In the genomic region with DNA sequence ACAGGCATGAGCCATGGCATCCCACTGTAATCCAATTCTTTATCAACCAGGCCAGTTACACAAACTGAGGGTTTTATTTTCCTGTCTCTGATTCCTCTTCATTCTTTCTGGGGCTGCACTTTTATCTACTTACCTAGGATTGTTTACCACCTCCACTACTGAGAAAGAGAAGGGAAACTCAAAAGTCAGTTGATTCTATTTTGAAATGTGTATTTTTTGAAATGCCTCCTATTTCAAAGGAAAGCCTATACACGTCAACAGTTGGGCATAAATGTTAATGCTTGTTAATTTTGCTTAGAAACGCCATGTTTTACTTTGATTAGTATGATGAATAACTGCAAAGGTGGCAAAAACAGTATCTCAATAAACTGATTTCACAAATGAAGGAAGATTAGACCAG, we compare ENCODE assay signal across 23 cellular contexts.
A peak's percentile ranks its signal among the peaks of the same experiment; 100 is the strongest.
DNase-seq lines count a peak whose midpoint lies in the region; ATAC-seq and TF ChIP-seq lines count a peak whose summit lies in the region.
"Had no signal": no experiment of that assay in that cellular context is flagged by ENCODE, and none has a peak within 500 bp of the region (broad histone marks: within the 10 kb centered on the region; RNA-seq: fewer than 3 reads in every experiment).

No MANE protein-coding gene starts in this region.

- H3K9me3 Mint-ChIP-seq in activated CD4-positive, alpha-beta T cell treated with anti-CD3 and anti-CD28 coated beads, Interleukin-2, amount 10 ng/mL, durations not matched to agents 7 days and 5 days, result no peaks in the 10 kb centered on the region
- no peaks in the 10 kb centered on the region for H3K9me3 Mint-ChIP-seq in activated CD4-positive, alpha-beta T cell treated with anti-CD3 and anti-CD28 coated beads for 36 hours (ENCODE audit: low read depth)
- H3K9me3 Mint-ChIP-seq in activated naive CD8-positive, alpha-beta T cell (ENCODE audit: low read depth), result no peaks in the 10 kb centered on the region
- no peaks in the 10 kb centered on the region for H3K9me3 Mint-ChIP-seq in activated naive CD8-positive, alpha-beta T cell treated with anti-CD3 and anti-CD28 coated beads, Interleukin-2, amount 50 U/mL, for 24 hours
- H3K9me3 Mint-ChIP-seq in T-cell (no peaks in the 10 kb centered on the region), nephron progenitor cell (no peaks in the 10 kb centered on the region)

- peaks cover 65% of the 10 kb centered on the region for H3K4me1 Mint-ChIP-seq in activated CD4-positive, alpha-beta T cell treated with anti-CD3 and anti-CD28 coated beads, Interleukin-2, amount 10 ng/mL, durations not matched to agents 7 days and 5 days
- H3K4me1 Mint-ChIP-seq in activated CD4-positive, alpha-beta T cell treated with anti-CD3 and anti-CD28 coated beads for 36 hours, result peaks cover 70% of the 10 kb centered on the region
- peaks cover 74% of the 10 kb centered on the region for H3K4me1 Mint-ChIP-seq in activated naive CD8-positive, alpha-beta T cell (ENCODE audit: low read depth)
- peaks cover 60% of the 10 kb centered on the region for H3K4me1 Mint-ChIP-seq in activated naive CD8-positive, alpha-beta T cell treated with anti-CD3 and anti-CD28 coated beads, Interleukin-2, amount 50 U/mL, for 24 hours
- peaks cover 73 to 80% (median 79%) of the 10 kb centered on the region in 3 donors for H3K4me1 Mint-ChIP-seq in T-cell
- H3K4me1 Mint-ChIP-seq in nephron progenitor cell, result peaks cover 62% of the 10 kb centered on the region

- peaks cover 28% of the 10 kb centered on the region for H3K36me3 Mint-ChIP-seq in activated CD4-positive, alpha-beta T cell treated with anti-CD3 and anti-CD28 coated beads, Interleukin-2, amount 10 ng/mL, durations not matched to agents 7 days and 5 days (ENCODE audit: low read depth)
- H3K36me3 Mint-ChIP-seq in activated CD4-positive, alpha-beta T cell treated with anti-CD3 and anti-CD28 coated beads for 36 hours (ENCODE audit: low read depth), result peaks cover 6% of the 10 kb centered on the region
- H3K36me3 Mint-ChIP-seq in activated naive CD8-positive, alpha-beta T cell, result peaks cover 7% of the 10 kb centered on the region
- H3K36me3 Mint-ChIP-seq in activated naive CD8-positive, alpha-beta T cell treated with anti-CD3 and anti-CD28 coated beads, Interleukin-2, amount 50 U/mL, for 24 hours (ENCODE audit: low read depth), result peaks cover 6% of the 10 kb centered on the region
- H3K36me3 Mint-ChIP-seq in T-cell (peaks cover 4% of the 10 kb centered on the region), nephron progenitor cell (ENCODE audit: low read depth) (peaks cover 32% of the 10 kb centered on the region)

- no peak for ATAC-seq in activated CD4-positive, alpha-beta T cell treated with anti-CD3 and anti-CD28 coated beads for 36 hours
- ATAC-seq in activated naive CD8-positive, alpha-beta T cell treated with anti-CD3 and anti-CD28 coated beads, Interleukin-2, amount 50 U/mL, for 24 hours, result no peak
- peak in 1 of 4 experiments; percentile 26 for ATAC-seq in T-cell (replicated peaks in 1 of 4)
- ATAC-seq in HG03439 (IDR thresholded peaks at IDR 0.05; ENCODE audit: unreplicated experiment), result no peak
- ATAC-seq in GM19467 (IDR thresholded peaks at IDR 0.05; ENCODE audit: unreplicated experiment), result no peak
- ATAC-seq: HepG2, K562 had no signal

- TF ChIP-seq CTCF in nephron progenitor cell (IDR thresholded peaks at IDR 0.05), result no peak

- CTCF ChIA-PET in activated CD4-positive, alpha-beta T cell treated with anti-CD3 and anti-CD28 coated beads, Interleukin-2, amount 10 ng/mL, durations not matched to agents 7 days and 5 days (lab: Charles Lee), result no interaction called here
- CTCF ChIA-PET in activated CD4-positive, alpha-beta T cell treated with anti-CD3 and anti-CD28 coated beads for 36 hours (lab: Charles Lee), result no interaction called here
- CTCF ChIA-PET in T-cell (lab: Charles Lee), result interaction anchor here in 1 of 2 donors (0.6 kb wide), 1 partner anchor 353 kb away, joined by 4 read pairs; no protein-coding TSS in a partner anchor

- POLR2A ChIA-PET in activated CD4-positive, alpha-beta T cell treated with anti-CD3 and anti-CD28 coated beads, Interleukin-2, amount 10 ng/mL, durations not matched to agents 7 days and 5 days (lab: Charles Lee), result no interaction called here
- POLR2A ChIA-PET in activated CD4-positive, alpha-beta T cell treated with anti-CD3 and anti-CD28 coated beads for 36 hours (lab: Charles Lee), result no interaction called here
- POLR2A ChIA-PET in T-cell (lab: Charles Lee), result no interaction called here

- no peaks in the 10 kb centered on the region for H3K27me3 Mint-ChIP-seq in activated CD4-positive, alpha-beta T cell treated with anti-CD3 and anti-CD28 coated beads, Interleukin-2, amount 10 ng/mL, durations not matched to agents 7 days and 5 days
- no peaks in the 10 kb centered on the region for H3K27me3 Mint-ChIP-seq in activated CD4-positive, alpha-beta T cell treated with anti-CD3 and anti-CD28 coated beads for 36 hours
- H3K27me3 Mint-ChIP-seq in activated naive CD8-positive, alpha-beta T cell, result no peaks in the 10 kb centered on the region
- no peaks in the 10 kb centered on the region for H3K27me3 Mint-ChIP-seq in activated naive CD8-positive, alpha-beta T cell treated with anti-CD3 and anti-CD28 coated beads, Interleukin-2, amount 50 U/mL, for 24 hours
- H3K27me3 Mint-ChIP-seq in T-cell, result no peaks in the 10 kb centered on the region
- H3K27me3 Mint-ChIP-seq in nephron progenitor cell (ENCODE audit: low read depth, poor library complexity), result peaks cover 3% of the 10 kb centered on the region

- H3K4me3 Mint-ChIP-seq in activated CD4-positive, alpha-beta T cell treated with anti-CD3 and anti-CD28 coated beads, Interleukin-2, amount 10 ng/mL, durations not matched to agents 7 days and 5 days, result no peak overlapping the region
- H3K4me3 Mint-ChIP-seq in activated CD4-positive, alpha-beta T cell treated with anti-CD3 and anti-CD28 coated beads for 36 hours, result no peak overlapping the region
- H3K4me3 Mint-ChIP-seq in activated naive CD8-positive, alpha-beta T cell, result no peak overlapping the region
- no peak overlapping the region for H3K4me3 Mint-ChIP-seq in activated naive CD8-positive, alpha-beta T cell treated with anti-CD3 and anti-CD28 coated beads, Interleukin-2, amount 50 U/mL, for 24 hours
- H3K4me3 Mint-ChIP-seq in T-cell (peak overlapping the region in 1 of 3 donors; percentile 22), nephron progenitor cell (no peak overlapping the region)

- DNase-seq in activated CD4-positive, alpha-beta T cell treated with anti-CD3 and anti-CD28 coated beads, Interleukin-2, amount 10 ng/mL, durations not matched to agents 7 days and 5 days, result no peak
- DNase-seq in activated CD4-positive, alpha-beta T cell treated with anti-CD3 and anti-CD28 coated beads for 36 hours, result no peak
- no peak for DNase-seq in activated naive CD8-positive, alpha-beta T cell treated with anti-CD3 and anti-CD28 coated beads, Interleukin-2, amount 50 U/mL, for 24 hours
- DNase-seq in T-cell (no peak), nephron progenitor cell (no peak)
- DNase-seq: AML-193, C1 segment of cervical spinal cord, EL, GF-D8, MM.1S, NCI-H1092, NCI-H1436 treated with DMSO at 0.1 percent for 48 hours, NCI-H2029, NCI-H2227 treated with DMSO at 0.1 percent for 48 hours, NCI-H510A, PC-9, RPMI8226, SHP77 treated with DMSO at 0.1 percent for 48 hours had no signal

- peak overlapping the region; percentile 33 for H3K27ac Mint-ChIP-seq in activated CD4-positive, alpha-beta T cell treated with anti-CD3 and anti-CD28 coated beads, Interleukin-2, amount 10 ng/mL, durations not matched to agents 7 days and 5 days
- H3K27ac Mint-ChIP-seq in activated CD4-positive, alpha-beta T cell treated with anti-CD3 and anti-CD28 coated beads for 36 hours, result no peak overlapping the region
- H3K27ac Mint-ChIP-seq in activated naive CD8-positive, alpha-beta T cell, result peak overlapping the region; percentile 30
- no peak overlapping the region for H3K27ac Mint-ChIP-seq in activated naive CD8-positive, alpha-beta T cell treated with anti-CD3 and anti-CD28 coated beads, Interleukin-2, amount 50 U/mL, for 24 hours
- H3K27ac Mint-ChIP-seq in T-cell, result peak overlapping the region; percentile 20 to 45
- peak overlapping the region; percentile 71 for H3K27ac Mint-ChIP-seq in nephron progenitor cell

- intact Hi-C loops in activated CD4-positive, alpha-beta T cell treated with anti-CD3 and anti-CD28 coated beads for 36 hours (cut with DNase I, micrococcal nuclease), result no loop called here

Comparison
In these comparisons a context has a peak if more than half of its experiments do, and no peak if none do; other contexts are left out.
1. H3K27ac Mint-ChIP-seq: peak in activated CD4-positive, alpha-beta T cell treated with anti-CD3 and anti-CD28 coated beads, Interleukin-2, amount 10 ng/mL, durations not matched to agents 7 days and 5 days (single experiment), activated naive CD8-positive, alpha-beta T cell (single experiment), T-cell (2 of 2) and nephron progenitor cell (single experiment); none in activated CD4-positive, alpha-beta T cell treated with anti-CD3 and anti-CD28 coated beads for 36 hours (single experiment) and activated naive CD8-positive, alpha-beta T cell treated with anti-CD3 and anti-CD28 coated beads, Interleukin-2, amount 50 U/mL, for 24 hours (single experiment).